10 cellular contexts compared by ENCODE assay signal in genomic region chr17:78325076-78325712, GRCh38. TPM values are rescaled to one million over a fixed set of nuclear protein-coding genes. Genes with fewer than 3 reads are reported as not detected.
DNase-seq lines count a peak whose midpoint lies in the region; ATAC-seq and TF ChIP-seq lines count a peak whose summit lies in the region.
"Had no signal": no experiment of that assay in that cellular context is flagged by ENCODE, and none has a peak within 500 bp of the region (broad histone marks: within the 10 kb centered on the region; RNA-seq: fewer than 3 reads in every experiment).

No MANE protein-coding gene starts in this region.

- H3K4me3 Mint-ChIP-seq in stimulated activated naive CD8-positive, alpha-beta T cell treated with anti-CD3 and anti-CD28 coated beads, Interleukin-15, Interleukin-2, amounts not matched to agents 100 ng/mL and 50 ng/mL, for 24 hours: no peak overlapping the region
- H3K4me3 Mint-ChIP-seq in stimulated activated naive CD8-positive, alpha-beta T cell treated with anti-CD3 and anti-CD28 coated beads, Interleukin-15, amount 100 ng/mL, for 72 hours: no peak overlapping the region
- H3K4me3 Mint-ChIP-seq in endothelial cell (ENCODE audit: unreplicated experiment): peak overlapping the region; percentile 89

- no peak for ATAC-seq in stimulated activated naive CD8-positive, alpha-beta T cell treated with anti-CD3 and anti-CD28 coated beads, Interleukin-15, amount 100 ng/mL, for 72 hours
- peak; percentile 58 for ATAC-seq in aorta (ENCODE audit: low FRiP score)

- H3K9me3 Mint-ChIP-seq in stimulated activated naive CD8-positive, alpha-beta T cell treated with anti-CD3 and anti-CD28 coated beads, Interleukin-15, Interleukin-2, amounts not matched to agents 100 ng/mL and 50 ng/mL, for 24 hours: no peaks in the 10 kb centered on the region
- H3K9me3 Mint-ChIP-seq in stimulated activated naive CD8-positive, alpha-beta T cell treated with anti-CD3 and anti-CD28 coated beads, Interleukin-15, amount 100 ng/mL, for 72 hours: no peaks in the 10 kb centered on the region
- H3K9me3 Mint-ChIP-seq in endothelial cell (ENCODE audit: unreplicated experiment): no peaks in the 10 kb centered on the region

- no peaks in the 10 kb centered on the region for H3K27me3 ChIP-seq in aorta (ENCODE audit: control insufficient read depth in 1 of 2, insufficient read depth in 2 of 2, low read length in 1 of 2)

- TF ChIP-seq CTCF in endothelial cell (IDR thresholded peaks at IDR 0.05; ENCODE audit: unreplicated experiment): no peak

- H3K27me3 Mint-ChIP-seq in stimulated activated naive CD8-positive, alpha-beta T cell treated with anti-CD3 and anti-CD28 coated beads, Interleukin-15, Interleukin-2, amounts not matched to agents 100 ng/mL and 50 ng/mL, for 24 hours: no peaks in the 10 kb centered on the region
- H3K27me3 Mint-ChIP-seq in stimulated activated naive CD8-positive, alpha-beta T cell treated with anti-CD3 and anti-CD28 coated beads, Interleukin-15, amount 100 ng/mL, for 72 hours: no peaks in the 10 kb centered on the region
- peaks cover 19% of the 10 kb centered on the region for H3K27me3 Mint-ChIP-seq in endothelial cell (ENCODE audit: unreplicated experiment)

- H3K36me3 Mint-ChIP-seq in stimulated activated naive CD8-positive, alpha-beta T cell treated with anti-CD3 and anti-CD28 coated beads, Interleukin-15, Interleukin-2, amounts not matched to agents 100 ng/mL and 50 ng/mL, for 24 hours (ENCODE audit: low read depth): no peaks in the 10 kb centered on the region
- no peaks in the 10 kb centered on the region for H3K36me3 Mint-ChIP-seq in endothelial cell (ENCODE audit: low read depth, unreplicated experiment)

- H3K36me3 ChIP-seq in aorta (ENCODE audit: control insufficient read depth in 1 of 2, insufficient read depth in 2 of 2, low read length in 1 of 2): no peaks in the 10 kb centered on the region

- WGBS in aorta, 2 donors: 87 to 94% methylated on average over 20 of the region's 20 CpGs

- H3K9me3 ChIP-seq in aorta (ENCODE audit: control insufficient read depth, low read length): no peaks in the 10 kb centered on the region

- no peak overlapping the region for H3K4me3 ChIP-seq in aorta (ENCODE audit: low read length in 2 of 2)

- H3K4me1 Mint-ChIP-seq in stimulated activated naive CD8-positive, alpha-beta T cell treated with anti-CD3 and anti-CD28 coated beads, Interleukin-15, Interleukin-2, amounts not matched to agents 100 ng/mL and 50 ng/mL, for 24 hours (ENCODE audit: low read depth): peaks cover 29% of the 10 kb centered on the region
- H3K4me1 Mint-ChIP-seq in stimulated activated naive CD8-positive, alpha-beta T cell treated with anti-CD3 and anti-CD28 coated beads, Interleukin-15, amount 100 ng/mL, for 72 hours: peaks cover 41% of the 10 kb centered on the region
- peaks cover 34% of the 10 kb centered on the region for H3K4me1 Mint-ChIP-seq in endothelial cell (ENCODE audit: unreplicated experiment)

- H3K4me1 ChIP-seq in aorta (ENCODE audit: control insufficient read depth in 1 of 2, insufficient read depth in 2 of 2, low read length in 2 of 2): no peaks in the 10 kb centered on the region

- H3K27ac ChIP-seq in aorta (ENCODE audit: low read depth in 1 of 2, low read length in 2 of 2): peak overlapping the region in 1 of 2 donors; percentile 11

- DNase-seq in stimulated activated naive CD8-positive, alpha-beta T cell treated with anti-CD3 and anti-CD28 coated beads, Interleukin-15, amount 100 ng/mL, for 72 hours: no peak
- no peak for DNase-seq in endothelial cell (ENCODE audit: low spot score)
- peak; percentile 51 for DNase-seq in myocyte (ENCODE audit: low read depth)
- peak in 1 of 2 donors; percentile 80 for DNase-seq in aorta
- no peak for DNase-seq in GM19240 (ENCODE audit: insufficient read length, low spot score)
- no peak for DNase-seq in stimulated activated CD4-positive, alpha-beta T cell treated with anti-CD3 and anti-CD28 coated beads, Interleukin-1b, Interleukin-23, amount 100 ng/mL, for 48 hours
- no peak for DNase-seq in epidermal melanocyte (ENCODE audit: insufficient read length, low spot score)
- DNase-seq: activated CD4-positive, alpha-beta T cell treated with anti-CD3 and anti-CD28 coated beads, Interleukin-2, amount 50 U/mL, for 4 hours; NCI-H1048 had no signal

- intact Hi-C loops in aorta (cut with DNase I): no loop called here

- H3K27ac Mint-ChIP-seq in stimulated activated naive CD8-positive, alpha-beta T cell treated with anti-CD3 and anti-CD28 coated beads, Interleukin-15, Interleukin-2, amounts not matched to agents 100 ng/mL and 50 ng/mL, for 24 hours: peak overlapping the region; percentile 93
- H3K27ac Mint-ChIP-seq in stimulated activated naive CD8-positive, alpha-beta T cell treated with anti-CD3 and anti-CD28 coated beads, Interleukin-15, amount 100 ng/mL, for 72 hours: no peak overlapping the region
- peak overlapping the region; percentile 100 for H3K27ac Mint-ChIP-seq in endothelial cell (ENCODE audit: unreplicated experiment)

RNA-seq across cellular contexts. Expression of gene SOCS3, which starts 34.7 kb away (rescaled TPM):
- total RNA-seq in endothelial cell (ENCODE audit: unreplicated experiment): 30.2 TPM
- total RNA-seq in myocyte: 36.0 and 38.3 TPM in 2 replicates
- polyA plus RNA-seq in myocyte (2012): 10.1 TPM
- total RNA-seq in aorta: 100 to 1,000 TPM; 107 to 182 TPM
- polyA plus RNA-seq in aorta: 10 to 100 TPM; 15.5 to 76.1 TPM

RNA-seq across cellular contexts. Expression of gene PGS1, which starts 53.3 kb away (rescaled TPM):
- total RNA-seq in endothelial cell (ENCODE audit: unreplicated experiment) (85.5 TPM), myocyte (37.9 and 53.2 TPM in 2 replicates), aorta (10 to 100 TPM; 46.5 to 67.0 TPM)
- 32.8 TPM for polyA plus RNA-seq in myocyte (2012)
- polyA plus RNA-seq in aorta: 10 to 100 TPM in 1 of 2 donors, 1 to 10 TPM in 1; 9.9 to 30.3 TPM

Comparison
In these comparisons a context has a peak if more than half of its experiments do, and no peak if none do; other contexts are left out.
1. H3K27ac Mint-ChIP-seq: peak in stimulated activated naive CD8-positive, alpha-beta T cell treated with anti-CD3 and anti-CD28 coated beads, Interleukin-15, Interleukin-2, amounts not matched to agents 100 ng/mL and 50 ng/mL, for 24 hours (single experiment) and endothelial cell (single experiment); none in stimulated activated naive CD8-positive, alpha-beta T cell treated with anti-CD3 and anti-CD28 coated beads, Interleukin-15, amount 100 ng/mL, for 72 hours (0 of 2).